ENCODE assay signal across 1 cellular context in genomic region chr22:50303848-50304527, GRCh38.
TF ChIP-seq lines count a peak whose summit lies in the region.

No MANE protein-coding gene starts in this region.

TF ChIP-seq in GM12878, 131 proteins besides CTCF, POLR2A, EP300 and RAD21:
- TF ChIP-seq NRF1 (conservative IDR thresholded peaks at IDR 0.05; ENCODE audit: low read depth, low read length) (no peak), HDGF (IDR thresholded peaks at IDR 0.05) (peak; percentile 38; the same call in 1 of the 2 replicates), EED (IDR thresholded peaks at IDR 0.05; ENCODE audit: low read depth) (0 out of 2 replicates have a peak, but pooled peaks have one; percentile 42), IKZF1 (conservative IDR thresholded peaks at IDR 0.05) (peak; percentile 28; the same call in 1 of the 2 replicates)
TF ChIP-seq in GM12878: peak in this region for 3.
